ENCODE assay signal across 8 cellular contexts in the genomic region with DNA sequence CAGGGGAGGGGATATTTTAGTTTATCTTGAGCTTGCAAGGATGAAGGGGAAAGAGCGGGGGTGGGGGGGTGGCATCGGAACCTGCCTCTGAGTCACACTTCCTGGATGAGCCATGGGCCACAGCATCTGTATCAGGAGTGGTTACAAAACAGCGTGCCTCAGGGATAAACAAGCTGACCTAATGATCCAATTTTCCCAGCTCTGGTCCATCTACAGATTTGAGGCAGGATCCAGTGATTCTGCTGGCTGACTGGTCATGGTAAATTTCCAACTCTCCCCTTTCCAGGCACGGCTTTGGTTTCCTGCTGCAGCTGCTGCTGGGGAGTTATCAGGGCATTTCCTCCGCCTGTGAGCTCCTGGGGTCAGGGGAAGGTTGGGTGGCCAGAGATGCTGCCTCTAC. TPM values are rescaled to one million over a fixed set of nuclear protein-coding genes. Genes with fewer than 3 reads are reported as not detected.
DNase-seq lines count a peak whose midpoint lies in the region; ATAC-seq and TF ChIP-seq lines count a peak whose summit lies in the region.

No MANE protein-coding gene starts in this region.

- no TSS peak for BruUV-seq in A673 (replicated peaks; lab: Mats Ljungman, UMichigan)

- no peaks in the 10 kb centered on the region for H3K9me3 ChIP-seq in A673 (ENCODE audit: low read depth, low read length, poor library complexity, severe bottlenecking)
- H3K9me3 ChIP-seq in MG63: peaks cover 5% of the 10 kb centered on the region
- H3K9me3 ChIP-seq in gastroesophageal sphincter: peaks cover 0 to 19% (median 0%) of the 10 kb centered on the region in 3 donors

- TF ChIP-seq EP300 in gastroesophageal sphincter (IDR thresholded peaks at IDR 0.05): no peak

- no peak for TF ChIP-seq POLR2A in gastroesophageal sphincter (IDR thresholded peaks at IDR 0.05)

- no peaks in the 10 kb centered on the region for H3K4me1 ChIP-seq in A673 (ENCODE audit: insufficient read depth, low read length, poor library complexity, severe bottlenecking)
- H3K4me1 ChIP-seq in gastroesophageal sphincter: peaks cover 0 to 8% (median 7%) of the 10 kb centered on the region in 3 donors

- H3K27ac ChIP-seq in A673 (ENCODE audit: low read depth, low read length, poor library complexity, severe bottlenecking) (no peak overlapping the region), gastroesophageal sphincter (peak overlapping the region in 2 of 4 donors; percentile 43 to 48)

- 67% methylated on average over 2 of the region's 5 CpGs; no CpG with 5 or more reads in 1 of the 2 donors for WGBS in gastroesophageal sphincter (ENCODE audit: low coverage in 1 of 2), 2 donors

- TF ChIP-seq CTCF in A673 (conservative IDR thresholded peaks at IDR 0.05; ENCODE audit: low read depth, low read length) (no peak), gastroesophageal sphincter (IDR thresholded peaks at IDR 0.05) (no peak)

- no peak overlapping the region for H3K4me3 ChIP-seq in A673 (ENCODE audit: low read depth, low read length, poor library complexity, severe bottlenecking)
- H3K4me3 ChIP-seq in MG63: no peak overlapping the region
- H3K4me3 ChIP-seq in gastroesophageal sphincter: no peak overlapping the region

- H3K36me3 ChIP-seq in A673 (ENCODE audit: insufficient read depth, low read length, poor library complexity, severe bottlenecking) (no peaks in the 10 kb centered on the region), MG63 (no peaks in the 10 kb centered on the region), gastroesophageal sphincter (no peaks in the 10 kb centered on the region)

- CTCF ChIA-PET in A673 (lab: Charles Lee): no interaction called here

- peak; percentile 57 for ATAC-seq in gastroesophageal sphincter
- ATAC-seq in GM18858 (IDR thresholded peaks at IDR 0.05; ENCODE audit: unreplicated experiment): no peak

- intact Hi-C loops in A673 (cut with micrococcal nuclease; ENCODE audit: unreplicated experiment): no loop called here

- DNase-seq in A673 (ENCODE audit: low spot score): peak; percentile 62
- peak; percentile 90 for DNase-seq in MG63
- peak; percentile 67 for DNase-seq in activated CD8-positive, alpha-beta memory T cell treated with anti-CD3 and anti-CD28 coated beads, Interleukin-2, amount 50 U/mL, for 48 hours
- DNase-seq in stimulated activated CD4-positive, alpha-beta T cell treated with anti-CD3 and anti-CD28 coated beads, TNF-alpha, amount 100 ng/mL, for 24 hours (ENCODE audit: low read depth in 3 of 3): peak in 2 of 3 experiments; percentile 44 to 63
- no peak for DNase-seq in midbrain (lab: John Stamatoyannopoulos, UW)
- DNase-seq in NK-92 (lab: John Stamatoyannopoulos, UW; ENCODE audit: unreplicated experiment): no peak

- POLR2A ChIA-PET in A673 (lab: Charles Lee; ENCODE audit: low non-redundant PET): no interaction called here

- H3K27me3 ChIP-seq in A673 (replicated peaks; ENCODE audit: insufficient read depth, low read depth, low read length, poor library complexity) (no peaks in the 10 kb centered on the region), MG63 (no peaks in the 10 kb centered on the region), gastroesophageal sphincter (no peaks in the 10 kb centered on the region)

RNA-seq across cellular contexts. Expression of gene HPCAL1, which starts 4.8 kb away (rescaled TPM):
- total RNA-seq in A673 (2021) (9.7 and 10.6 TPM in 2 replicates), gastroesophageal sphincter (10 to 100 TPM; 17.0 to 42.1 (median 29.8) TPM)
- total RNA-seq in MG63 (2014; rRNA removed; shearing (Covaris generic); ENCODE audit: low replicate concordance): 101 and 159 TPM in 2 replicates

Comparison
In these comparisons a context has a peak if more than half of its experiments do, and no peak if none do; other contexts are left out.
1. DNase-seq: peak in A673 (single experiment), MG63 (single experiment), activated CD8-positive, alpha-beta memory T cell treated with anti-CD3 and anti-CD28 coated beads, Interleukin-2, amount 50 U/mL, for 48 hours (single experiment) and stimulated activated CD4-positive, alpha-beta T cell treated with anti-CD3 and anti-CD28 coated beads, TNF-alpha, amount 100 ng/mL, for 24 hours (2 of 3); none in midbrain (single experiment) and NK-92 (single experiment).